7 cellular contexts compared by ENCODE assay signal in the genomic region with DNA sequence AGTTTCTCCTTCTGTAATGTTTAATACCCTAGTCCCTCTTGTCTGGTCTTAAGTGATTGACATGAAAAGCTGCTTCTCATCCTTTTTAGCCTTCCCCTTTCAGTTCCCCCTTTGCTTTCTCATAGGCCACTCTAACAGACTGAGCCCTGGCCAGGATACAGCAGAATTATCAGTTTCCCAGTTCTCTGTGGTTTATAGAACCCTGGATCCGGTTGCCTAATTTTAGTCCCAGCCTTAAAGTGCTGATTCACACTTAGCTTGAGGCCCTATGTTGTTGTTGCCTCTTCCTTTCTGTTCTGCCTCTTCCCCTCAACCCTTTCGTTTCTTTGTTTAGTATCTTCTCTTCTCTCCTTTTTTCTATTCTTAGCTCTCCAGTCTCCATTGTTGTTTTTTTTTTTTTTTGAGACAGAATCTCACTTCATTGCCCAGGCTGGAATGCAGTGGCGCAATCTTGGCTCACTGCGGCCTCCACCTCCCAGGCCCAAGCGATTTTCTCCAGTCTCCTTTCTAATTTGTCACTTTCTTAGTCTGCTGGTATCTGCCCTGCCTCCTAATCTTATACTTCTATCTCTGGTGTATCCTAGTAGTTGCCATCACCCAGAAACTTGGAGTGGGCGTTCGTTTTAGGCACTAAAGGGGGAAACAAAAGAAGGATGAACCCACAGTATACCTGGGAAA. TPM values are rescaled to one million over a fixed set of nuclear protein-coding genes. Genes with fewer than 3 reads are reported as not detected.
A peak's percentile ranks its signal among the peaks of the same experiment; 100 is the strongest.
DNase-seq lines count a peak whose midpoint lies in the region; ATAC-seq and TF ChIP-seq lines count a peak whose summit lies in the region.

No MANE protein-coding gene starts in this region.

- in situ Hi-C loops in GM13976 (cut with MboI; ENCODE audit: low sequenced_read_pairs, unreplicated experiment): no loop called here
- in situ Hi-C loops in SK-MEL-5 (cut with HindIII; ENCODE audit: low pct_unique_long_range_greater_than_20kb, low sequenced_read_pairs): no loop called here

- DNase-seq in GM13976 (ENCODE audit: low spot score) (peak; percentile 70), SK-MEL-5 (ENCODE audit: low read depth, low spot score) (peak; percentile 30), fibroblast of peridontal ligament (ENCODE audit: extremely low read depth) (peak; percentile 82), renal cortical epithelial cell (ENCODE audit: low read depth) (peak; percentile 52)
- no peak for DNase-seq in stimulated activated CD4-positive, alpha-beta T cell treated with anti-CD3 and anti-CD28 coated beads, Interleukin-2, amount 100 ng/mL, for 48 hours
- no peak for DNase-seq in stimulated activated CD4-positive, alpha-beta T cell treated with anti-CD3 and anti-CD28 coated beads, Interleukin-2, amount 100 ng/mL, for 24 hours

- no peak for TF ChIP-seq CTCF in GM13976 (IDR thresholded peaks at IDR 0.05; ENCODE audit: borderline replicate concordance, control extremely low read depth, extremely low read depth, insufficient read depth, missing control alignments)

- ATAC-seq in HG02870 (IDR thresholded peaks at IDR 0.05; ENCODE audit: unreplicated experiment): peak; percentile 48

RNA-seq across cellular contexts. Expression of gene BIN2, which starts 2.9 kb away (rescaled TPM):
- total RNA-seq in SK-MEL-5 (2014; rRNA removed; shearing (Covaris generic)): 0.08 TPM in 1 of 2 replicates, not detected in the other
- 0.07 TPM in 1 of 2 replicates, not detected in the other for polyA plus RNA-seq in SK-MEL-5 (2015; cell fraction: cytosol; rRNA removed)
- not detected in 2 replicates for polyA plus RNA-seq in SK-MEL-5 (2015; cell fraction: nucleus; rRNA removed)
- total RNA-seq in renal cortical epithelial cell: not detected in 2 replicates

RNA-seq across cellular contexts. Expression of gene CELA1, which starts 19.6 kb away (rescaled TPM):
- not detected in 2 replicates for total RNA-seq in SK-MEL-5 (2014; rRNA removed; shearing (Covaris generic))
- not detected in 2 replicates for polyA plus RNA-seq in SK-MEL-5 (2015; cell fraction: cytosol; rRNA removed)
- polyA plus RNA-seq in SK-MEL-5 (2015; cell fraction: nucleus; rRNA removed): not detected in 2 replicates
- total RNA-seq in renal cortical epithelial cell: not detected in 2 replicates

RNA-seq across cellular contexts. Expression of gene SMAGP, which starts 56.7 kb away (rescaled TPM):
- 1.8 and 2.3 TPM in 2 replicates for total RNA-seq in SK-MEL-5 (2014; rRNA removed; shearing (Covaris generic))
- polyA plus RNA-seq in SK-MEL-5 (2015; cell fraction: cytosol; rRNA removed): 2.8 and 5.0 TPM in 2 replicates
- 1.9 and 3.6 TPM in 2 replicates for polyA plus RNA-seq in SK-MEL-5 (2015; cell fraction: nucleus; rRNA removed)
- 19.8 and 22.5 TPM in 2 replicates for total RNA-seq in renal cortical epithelial cell

Comparison
In these comparisons a context has a peak if more than half of its experiments do, and no peak if none do; other contexts are left out.
1. DNase-seq: peak in GM13976 (single experiment), SK-MEL-5 (single experiment), fibroblast of peridontal ligament (single experiment) and renal cortical epithelial cell (single experiment); none in stimulated activated CD4-positive, alpha-beta T cell treated with anti-CD3 and anti-CD28 coated beads, Interleukin-2, amount 100 ng/mL, for 48 hours (0 of 2) and stimulated activated CD4-positive, alpha-beta T cell treated with anti-CD3 and anti-CD28 coated beads, Interleukin-2, amount 100 ng/mL, for 24 hours (0 of 2).